Comparison of ENCODE assay signal across 8 cellular contexts in the genomic region with DNA sequence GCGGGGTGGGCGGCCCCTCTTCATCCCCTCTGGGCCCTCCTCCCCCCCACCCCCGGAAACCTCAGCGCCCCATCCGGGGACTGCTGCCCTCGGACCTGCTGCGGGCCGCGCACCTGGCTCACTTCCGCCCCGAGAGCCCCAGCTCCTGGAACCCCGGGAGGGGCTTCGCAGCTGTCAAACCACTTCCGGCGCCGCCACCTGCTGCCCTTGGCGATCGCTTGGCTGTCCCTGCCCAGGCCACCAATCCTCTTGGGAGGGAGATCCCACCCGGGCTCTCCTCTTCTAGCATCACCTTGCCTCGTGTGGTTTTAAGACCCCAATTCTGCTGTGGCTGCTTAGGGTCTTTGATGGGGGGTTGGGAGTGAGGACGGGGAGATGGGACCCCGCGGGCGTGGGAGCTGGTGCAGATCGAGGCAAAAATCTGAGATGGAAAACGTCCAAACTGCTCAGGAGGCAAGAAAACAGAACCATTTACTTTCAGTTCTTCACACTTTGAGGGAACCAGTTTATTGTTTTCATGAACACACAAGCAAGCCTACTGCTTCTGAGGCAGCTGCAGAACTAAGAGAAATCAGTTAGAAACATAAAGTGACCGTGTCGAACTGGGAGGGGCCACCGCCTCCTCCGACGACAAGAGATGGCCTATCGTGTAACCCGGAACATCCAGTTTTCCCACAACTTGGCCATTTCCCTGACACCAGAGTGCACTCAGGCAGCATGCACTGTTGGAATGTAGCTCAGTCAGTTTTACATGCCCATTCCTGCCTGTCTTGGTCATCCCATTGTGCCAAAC. TPM values are rescaled to one million over a fixed set of nuclear protein-coding genes. Genes with fewer than 3 reads are reported as not detected.
DNase-seq lines count a peak whose midpoint lies in the region; ATAC-seq, FAIRE-seq and TF ChIP-seq lines count a peak whose summit lies in the region.

No MANE protein-coding gene starts in this region.

- ATAC-seq in HG02623 (IDR thresholded peaks at IDR 0.05; ENCODE audit: unreplicated experiment): peak; percentile 63

- H3K9ac ChIP-seq in kidney (ENCODE audit: low read length in 2 of 2): peak overlapping the region in 1 of 2 donors; percentile 26

- H3K9me3 ChIP-seq in kidney (ENCODE audit: control insufficient read depth in 1 of 2, low read length in 2 of 2): no peaks in the 10 kb centered on the region

- H3K4me3 ChIP-seq in cardiac fibroblast (replicated peaks in 1 of 2; ENCODE audit: low read depth in 2 of 2, low read length in 2 of 2): peak overlapping the region; percentile 58 to 62
- peak overlapping the region; percentile 60 to 71 for H3K4me3 ChIP-seq in kidney (ENCODE audit: low read length in 2 of 2)

- peak overlapping the region; percentile 57 to 70 for H3K27ac ChIP-seq in kidney (ENCODE audit: low read depth in 2 of 2, low read length in 2 of 2)

- DNase-seq in NCI-H1436 (lab: John Stamatoyannopoulos, UW) (peak; percentile 43), NCI-H1436 treated with DMSO at 0.1 percent for 48 hours (lab: John Stamatoyannopoulos, UW) (no peak), NCI-H1048 (lab: John Stamatoyannopoulos, UW) (peak; percentile 4), UCSD-AML1 (lab: John Stamatoyannopoulos, UW; ENCODE audit: unreplicated experiment) (peak; percentile 47), cardiac fibroblast (ENCODE audit: low read depth in 2 of 2) (peak; percentile 43 to 71), kidney (peak; percentile 92)
- DNase-seq in stimulated activated CD4-positive, alpha-beta T cell treated with anti-CD3 and anti-CD28 coated beads, Interleukin-1b, Interleukin-23, amount 100 ng/mL, for 4 hours (ENCODE audit: low read depth in 2 of 2): peak; percentile 38 to 41

- H3K4me1 ChIP-seq in kidney (ENCODE audit: control insufficient read depth in 1 of 2, insufficient read depth in 1 of 2, low read depth in 1 of 2, low read length in 2 of 2): peaks cover 0 to 2% of the 10 kb centered on the region in 2 donors

- intact Hi-C loops in kidney (cut with DNase I): no loop called here

- no peak for TF ChIP-seq CTCF in cardiac fibroblast (IDR thresholded peaks at IDR 0.05; ENCODE audit: low read depth, low read length)
- no peak for TF ChIP-seq CTCF in kidney (IDR thresholded peaks at IDR 0.05; ENCODE audit: borderline replicate concordance, extremely low read depth, insufficient read depth)

- FAIRE-seq in kidney (lab: Jason Lieb, UNC): no peak

- H3K36me3 ChIP-seq in kidney (ENCODE audit: control insufficient read depth in 1 of 2, insufficient read depth in 2 of 2, low read length in 2 of 2): no peaks in the 10 kb centered on the region

RNA-seq across cellular contexts. Expression of a gene that starts 0.8 kb away (rescaled TPM):
- 24.5 TPM for total RNA-seq in kidney
- 6.2 TPM for polyA plus RNA-seq in kidney (ENCODE audit: insufficient read depth, low read depth, low replicate concordance)
